ENCODE assay signal across 11 cellular contexts in the genomic region with DNA sequence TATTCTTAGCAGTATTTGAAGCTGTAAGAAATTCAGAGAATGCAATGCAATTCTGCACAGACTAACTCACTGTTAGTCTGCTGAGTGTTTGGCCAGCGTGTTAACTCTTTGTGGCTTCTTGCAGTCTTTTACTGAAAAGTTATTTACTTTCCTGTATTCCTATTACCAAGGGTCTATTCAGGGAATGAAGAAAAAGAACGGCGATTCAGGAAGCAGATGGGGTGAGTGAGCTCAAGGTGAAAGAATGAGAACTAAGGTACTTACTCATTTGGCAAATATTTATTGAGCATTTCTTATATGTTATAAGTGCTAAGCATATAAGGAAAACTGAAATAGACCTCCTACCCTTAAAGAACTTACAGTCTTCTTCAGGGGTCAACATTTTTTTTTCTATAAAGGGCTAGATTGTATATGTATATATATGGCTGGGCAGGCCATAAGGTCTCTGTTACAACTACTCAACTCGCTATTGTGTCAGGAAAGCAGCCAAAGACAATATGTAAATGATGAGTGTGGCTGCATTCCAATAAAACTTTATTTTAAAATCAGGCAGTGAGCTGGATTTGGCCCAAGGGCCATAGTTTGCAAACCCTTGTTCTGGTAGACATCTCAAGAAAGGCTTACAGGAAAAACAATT.
DNase-seq lines count a peak whose midpoint lies in the region; ATAC-seq and TF ChIP-seq lines count a peak whose summit lies in the region.
"Had no signal": no experiment of that assay in that cellular context is flagged by ENCODE, and none has a peak within 500 bp of the region (broad histone marks: within the 10 kb centered on the region; RNA-seq: fewer than 3 reads in every experiment).

No MANE protein-coding gene starts in this region.

- CTCF ChIA-PET in CD4-positive, alpha-beta T cell (lab: Charles Lee): interaction anchor here (1.3 kb wide), 1 partner anchor 13 kb away, joined by 3 read pairs; no protein-coding TSS in a partner anchor

- H3K9me3 Mint-ChIP-seq in CD4-positive, alpha-beta T cell: no peaks in the 10 kb centered on the region
- H3K9me3 Mint-ChIP-seq: CD4-positive, CD25-positive, alpha-beta regulatory T cell; naive B cell had no signal

- intact Hi-C loops in mucosa of descending colon (cut with DNase I, micrococcal nuclease): no loop called here
- intact Hi-C loops in CD4-positive, alpha-beta T cell (cut with DNase I, micrococcal nuclease): no loop called here

- no peak overlapping the region for H3K4me3 Mint-ChIP-seq in CD4-positive, alpha-beta T cell
- H3K4me3 Mint-ChIP-seq: activated CD4-positive, alpha-beta T cell treated with anti-CD3 and anti-CD28 coated beads, Interleukin-2, amount 10 ng/mL, durations not matched to agents 24 days and 14 days; CD4-positive, CD25-positive, alpha-beta regulatory T cell; naive B cell had no signal

- no peaks in the 10 kb centered on the region for H3K36me3 Mint-ChIP-seq in CD4-positive, alpha-beta T cell (ENCODE audit: low read depth)
- H3K36me3 Mint-ChIP-seq: CD4-positive, CD25-positive, alpha-beta regulatory T cell; naive B cell had no signal

- POLR2A ChIA-PET in CD4-positive, alpha-beta T cell (lab: Charles Lee): no interaction called here

- TF ChIP-seq CTCF in mucosa of descending colon (IDR thresholded peaks at IDR 0.05) (no peak), right atrium auricular region (IDR thresholded peaks at IDR 0.05) (no peak)
- no peak for TF ChIP-seq CTCF in CD4-positive, alpha-beta T cell (IDR thresholded peaks at IDR 0.05)

- peak overlapping the region; percentile 68 for H3K27ac ChIP-seq in ACC112 (ENCODE audit: low read depth, low read length)
- no peak overlapping the region for H3K27ac ChIP-seq in right atrium auricular region
- H3K27ac ChIP-seq in CD4-positive, alpha-beta T cell (ENCODE audit: low read depth, low read length): no peak overlapping the region

- H3K27me3 ChIP-seq in ACC112 (ENCODE audit: insufficient read depth, low read length): no peaks in the 10 kb centered on the region
- H3K27me3 ChIP-seq in right atrium auricular region: no peaks in the 10 kb centered on the region
- no peaks in the 10 kb centered on the region for H3K27me3 ChIP-seq in CD4-positive, alpha-beta T cell (ENCODE audit: control insufficient read depth, insufficient read depth, low read length)

- H3K79me2 ChIP-seq in ACC112 (ENCODE audit: control insufficient read depth, insufficient read depth, low read length, unreplicated experiment): no peaks in the 10 kb centered on the region

- peak; percentile 83 for ATAC-seq in mucosa of descending colon
- ATAC-seq in CD4-positive, alpha-beta T cell (ENCODE audit: poor library complexity): no peak

- H3K36me3 ChIP-seq in ACC112 (ENCODE audit: insufficient read depth, low read length) (no peaks in the 10 kb centered on the region), mucosa of descending colon (ENCODE audit: low read depth) (no peaks in the 10 kb centered on the region), right atrium auricular region (no peaks in the 10 kb centered on the region)

- H2AFZ ChIP-seq in ACC112 (ENCODE audit: low read length, unreplicated experiment): peak overlapping the region; percentile 26

- peak overlapping the region; percentile 22; the same call in 1 of the 2 replicates for H3K4me3 ChIP-seq in ACC112 (ENCODE audit: low read depth, low read length)
- H3K4me3 ChIP-seq in mucosa of descending colon: no peak overlapping the region
- no peak overlapping the region for H3K4me3 ChIP-seq in right atrium auricular region

- no peak overlapping the region for H3K27ac Mint-ChIP-seq in CD4-positive, alpha-beta T cell
- H3K27ac Mint-ChIP-seq: activated CD4-positive, alpha-beta T cell treated with anti-CD3 and anti-CD28 coated beads, Interleukin-2, amount 10 ng/mL, durations not matched to agents 24 days and 14 days; CD4-positive, CD25-positive, alpha-beta regulatory T cell; naive B cell had no signal

- DNase-seq in LHCN-M2 (ENCODE audit: low read depth): peak; percentile 52
- DNase-seq in dermis microvascular lymphatic vessel endothelial cell (ENCODE audit: low read depth in 2 of 2): peak; percentile 7 to 85
- DNase-seq in mucosa of descending colon: peak in 1 of 3 donors; percentile 49
- DNase-seq in right atrium auricular region (ENCODE audit: low spot score): no peak
- DNase-seq in amygdala (lab: John Stamatoyannopoulos, UW): no peak
- no peak for DNase-seq in activated gamma-delta T cell (lab: John Stamatoyannopoulos, UW)
- no peak for DNase-seq in CD4-positive, alpha-beta T cell
- DNase-seq: activated CD4-positive, alpha-beta T cell treated with anti-CD3 and anti-CD28 coated beads, Interleukin-2, amount 10 ng/mL, durations not matched to agents 24 days and 14 days; naive B cell had no signal

- no peaks in the 10 kb centered on the region for H3K9me3 ChIP-seq in mucosa of descending colon
- H3K9me3 ChIP-seq in right atrium auricular region: no peaks in the 10 kb centered on the region
- no peaks in the 10 kb centered on the region for H3K9me3 ChIP-seq in CD4-positive, alpha-beta T cell (ENCODE audit: control insufficient read depth, low read length)

- H3K4me1 ChIP-seq in ACC112 (ENCODE audit: control insufficient read depth, insufficient read depth, low read length, unreplicated experiment): peaks cover 33% of the 10 kb centered on the region
- peaks cover 8% of the 10 kb centered on the region for H3K4me1 ChIP-seq in mucosa of descending colon (ENCODE audit: low read depth)
- peaks cover 0 to 25% of the 10 kb centered on the region in 2 donors for H3K4me1 ChIP-seq in right atrium auricular region

- peaks cover 15% of the 10 kb centered on the region for H3K4me1 Mint-ChIP-seq in CD4-positive, alpha-beta T cell (ENCODE audit: low read depth)
- H3K4me1 Mint-ChIP-seq: naive B cell had no signal

- H3K27me3 Mint-ChIP-seq in CD4-positive, alpha-beta T cell: no peaks in the 10 kb centered on the region
- H3K27me3 Mint-ChIP-seq: activated CD4-positive, alpha-beta T cell treated with anti-CD3 and anti-CD28 coated beads, Interleukin-2, amount 10 ng/mL, durations not matched to agents 24 days and 14 days; CD4-positive, CD25-positive, alpha-beta regulatory T cell had no signal

Comparison
In these comparisons a context has a peak if more than half of its experiments do, and no peak if none do; other contexts are left out.
1. DNase-seq: peak in LHCN-M2 (single experiment) and dermis microvascular lymphatic vessel endothelial cell (2 of 2); none in right atrium auricular region (single experiment), amygdala (0 of 56), activated gamma-delta T cell (single experiment) and CD4-positive, alpha-beta T cell (0 of 10).